14 cellular contexts compared by ENCODE assay signal in genomic region chr19:35261356-35262100, GRCh38. TPM values are rescaled to one million over a fixed set of nuclear protein-coding genes. Genes with fewer than 3 reads are reported as not detected.
DNase-seq lines count a peak whose midpoint lies in the region; ATAC-seq and TF ChIP-seq lines count a peak whose summit lies in the region.
"Had no signal": no experiment of that assay in that cellular context is flagged by ENCODE, and none has a peak within 500 bp of the region (broad histone marks: within the 10 kb centered on the region; RNA-seq: fewer than 3 reads in every experiment).

No MANE protein-coding gene starts in this region.

- H3K27me3 Mint-ChIP-seq in neural progenitor cell (ENCODE audit: insufficient read depth, low read depth), result peaks cover 2% of the 10 kb centered on the region

- H3K9me3 Mint-ChIP-seq in neural progenitor cell, result no peaks in the 10 kb centered on the region
- H3K9me3 Mint-ChIP-seq: T-helper 1 cell treated with Interleukin-12 subunit alpha and Interleukin-12 subunit beta and Interleukin-4 antibody, amounts not matched to agents 30 μg/mL and 1 μg/mL, for 36 hours had no signal

- no peaks in the 10 kb centered on the region for H3K9me3 ChIP-seq in BLaER1
- no peaks in the 10 kb centered on the region for H3K9me3 ChIP-seq in neural progenitor cell (ENCODE audit: low read depth)
- H3K9me3 ChIP-seq: heart right ventricle had no signal

- ATAC-seq in HG03565 (IDR thresholded peaks at IDR 0.05; ENCODE audit: unreplicated experiment), result no peak

- H3K36me3 ChIP-seq in BLaER1, result no peaks in the 10 kb centered on the region
- H3K36me3 ChIP-seq in neural progenitor cell, result no peaks in the 10 kb centered on the region
- H3K36me3 ChIP-seq: heart right ventricle had no signal

- peaks cover 65% of the 10 kb centered on the region for H3K4me1 ChIP-seq in BLaER1
- no peaks in the 10 kb centered on the region for H3K4me1 ChIP-seq in neural progenitor cell

- no peak overlapping the region for H3K27ac Mint-ChIP-seq in neural progenitor cell
- H3K27ac Mint-ChIP-seq: T-helper 1 cell treated with Interleukin-12 subunit alpha and Interleukin-12 subunit beta and Interleukin-4 antibody, amounts not matched to agents 30 μg/mL and 1 μg/mL, for 36 hours had no signal

- peaks cover 17% of the 10 kb centered on the region for H3K36me3 Mint-ChIP-seq in neural progenitor cell

- DNase-seq in D341Med (ENCODE audit: low spot score) (peak; percentile 28), neural progenitor cell (ENCODE audit: low spot score) (no peak), NOMO-1 treated with dmso at 0.1 percent for 144 hours (lab: John Stamatoyannopoulos, UW; ENCODE audit: unreplicated experiment) (no peak)
- DNase-seq in activated CD8-positive, alpha-beta memory T cell treated with anti-CD3 and anti-CD28 coated beads, Interleukin-2, amount 50 U/mL, for 4 hours, result peak; percentile 13
- no peak for DNase-seq in stimulated activated CD4-positive, alpha-beta T cell treated with anti-CD3 and anti-CD28 coated beads, Interleukin-4, amount 100 ng/mL, for 1 hour
- DNase-seq: heart right ventricle, Kasumi-1, NCI-H2081 had no signal

- H3K4me1 Mint-ChIP-seq in neural progenitor cell, result peaks cover 22% of the 10 kb centered on the region

- H3K4me3 ChIP-seq in BLaER1 (no peak overlapping the region), neural progenitor cell (no peak overlapping the region)
- H3K4me3 ChIP-seq: heart right ventricle had no signal

- H3K9ac ChIP-seq in BLaER1, result 0 out of 2 replicates have a peak overlapping the region, but pooled peaks have one; percentile 5
- H3K9ac ChIP-seq in neural progenitor cell, result no peak overlapping the region
- H3K9ac ChIP-seq: parathyroid adenoma had no signal

- H3K27me3 ChIP-seq in BLaER1 (no peaks in the 10 kb centered on the region), neural progenitor cell (no peaks in the 10 kb centered on the region)
- H3K27me3 ChIP-seq: heart right ventricle had no signal

- H3K4me2 ChIP-seq in BLaER1 (peak overlapping the region; percentile 36), neural progenitor cell (no peak overlapping the region)

- peaks cover 33% of the 10 kb centered on the region for H3F3A ChIP-seq in neural progenitor cell (ENCODE audit: low read depth)

- peak overlapping the region; percentile 55 for H3K4me3 Mint-ChIP-seq in neural progenitor cell
- H3K4me3 Mint-ChIP-seq: T-helper 1 cell treated with Interleukin-12 subunit alpha and Interleukin-12 subunit beta and Interleukin-4 antibody, amounts not matched to agents 30 μg/mL and 1 μg/mL, for 36 hours had no signal

- H3K79me2 ChIP-seq in neural progenitor cell (ENCODE audit: low read depth), result peaks cover under 1% of the 10 kb centered on the region

- H2AFZ ChIP-seq in neural progenitor cell (replicated peaks), result no peak overlapping the region
- H2AFZ ChIP-seq: parathyroid adenoma had no signal

- TF ChIP-seq CTCF in neural progenitor cell (IDR thresholded peaks at IDR 0.05), result no peak

- H3K27ac ChIP-seq in BLaER1 (no peak overlapping the region), neural progenitor cell (no peak overlapping the region)
- H3K27ac ChIP-seq: epithelial cell of prostate, heart right ventricle, parathyroid adenoma had no signal

- H4K20me1 ChIP-seq in BLaER1, result no peaks in the 10 kb centered on the region
- peaks cover 59% of the 10 kb centered on the region for H4K20me1 ChIP-seq in neural progenitor cell (ENCODE audit: low read depth)

RNA-seq across cellular contexts. Expression of gene USF2, which starts 7.2 kb away (rescaled TPM):
- 46.8 and 88.7 TPM in 2 replicates for total RNA-seq in neural progenitor cell (ENCODE audit: low replicate concordance)

RNA-seq across cellular contexts. Expression of gene LSR, which starts 12.7 kb away (rescaled TPM):
- total RNA-seq in neural progenitor cell (ENCODE audit: low replicate concordance), result 27.1 and 78.4 TPM in 2 replicates

RNA-seq across cellular contexts. Expression of gene HAMP, which starts 20.8 kb away (rescaled TPM):
- 0.30 TPM in 1 of 2 replicates, not detected in the other for total RNA-seq in neural progenitor cell (ENCODE audit: low replicate concordance)
- total RNA-seq: lower leg skin had no signal

RNA-seq across cellular contexts. Expression of gene MAG, which starts 30.4 kb away (rescaled TPM):
- not detected in 2 replicates for total RNA-seq in neural progenitor cell (ENCODE audit: low replicate concordance)

RNA-seq across cellular contexts. Expression of gene FAM187B, which starts 33.0 kb away (rescaled TPM):
- total RNA-seq in neural progenitor cell (ENCODE audit: low replicate concordance), result 0.19 TPM in 1 of 2 replicates, not detected in the other
- total RNA-seq: lower leg skin had no signal

Comparison
In these comparisons a context has a peak if more than half of its experiments do, and no peak if none do; other contexts are left out.
1. DNase-seq: peak in D341Med (single experiment) and activated CD8-positive, alpha-beta memory T cell treated with anti-CD3 and anti-CD28 coated beads, Interleukin-2, amount 50 U/mL, for 4 hours (single experiment); none in neural progenitor cell (single experiment), NOMO-1 treated with dmso at 0.1 percent for 144 hours (single experiment) and stimulated activated CD4-positive, alpha-beta T cell treated with anti-CD3 and anti-CD28 coated beads, Interleukin-4, amount 100 ng/mL, for 1 hour (single experiment).